In the genomic region with DNA sequence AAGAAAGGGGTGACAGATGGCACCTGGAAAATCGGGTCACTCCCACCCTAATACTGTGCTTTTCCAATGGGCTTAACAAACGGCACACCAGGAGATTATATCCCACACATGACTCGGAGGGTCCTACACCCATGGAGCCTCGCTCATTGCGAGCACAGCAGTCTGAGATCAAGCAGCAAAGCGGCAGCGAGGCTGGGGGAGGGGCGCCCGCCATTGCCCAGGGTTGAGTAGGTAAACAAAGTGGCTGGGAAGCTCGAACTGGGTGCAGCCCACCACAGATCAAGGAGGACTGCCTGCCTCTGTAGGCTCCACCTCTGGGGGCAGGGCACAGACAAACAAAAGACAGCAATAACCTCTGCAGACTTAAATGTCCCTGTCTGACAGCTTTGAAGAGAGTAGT, we compare ENCODE assay signal across 4 cellular contexts. TPM values are rescaled to one million over a fixed set of nuclear protein-coding genes. Genes with fewer than 3 reads are reported as not detected.
"Had no signal": no experiment of that assay in that cellular context is flagged by ENCODE, and none has a peak within 500 bp of the region (broad histone marks: within the 10 kb centered on the region; RNA-seq: fewer than 3 reads in every experiment).

No MANE protein-coding gene starts in this region.

RNA-seq across cellular contexts. Expression of a gene that starts 38.3 kb away (rescaled TPM):
- total RNA-seq: LHCN-M2, M059J, MCF 10A, NCI-H460 had no signal

RNA-seq across cellular contexts. Expression of a gene that starts 48.3 kb away (rescaled TPM):
- total RNA-seq: LHCN-M2, M059J, NCI-H460 had no signal
